In genomic region chr2:18626958-18627650, GRCh38 we compare ENCODE assay signal across 30 cellular contexts. TPM values are rescaled to one million over a fixed set of nuclear protein-coding genes. Genes with fewer than 3 reads are reported as not detected.
DNase-seq lines count a peak whose midpoint lies in the region; ATAC-seq and TF ChIP-seq lines count a peak whose summit lies in the region.
"Had no signal": no experiment of that assay in that cellular context is flagged by ENCODE, and none has a peak within 500 bp of the region (broad histone marks: within the 10 kb centered on the region; RNA-seq: fewer than 3 reads in every experiment).

No MANE protein-coding gene starts in this region.

- TF ChIP-seq POLR2A in suprapubic skin (IDR thresholded peaks at IDR 0.05), result no peak

- H3K36me3 ChIP-seq in suprapubic skin, result no peaks in the 10 kb centered on the region
- H3K36me3 ChIP-seq: ascending aorta, pancreas, Peyer's patch, right lobe of liver, upper lobe of left lung had no signal

- H3K27ac ChIP-seq in suprapubic skin, result peak overlapping the region; percentile 19
- H3K27ac ChIP-seq: ascending aorta, dorsolateral prefrontal cortex, pancreas, Peyer's patch, right lobe of liver, SK-N-MC, upper lobe of left lung had no signal

- no peaks in the 10 kb centered on the region for H3K27me3 ChIP-seq in suprapubic skin
- H3K27me3 ChIP-seq: ascending aorta, dorsolateral prefrontal cortex, pancreas, Peyer's patch, right lobe of liver, upper lobe of left lung had no signal

- intact Hi-C loops in left cardiac atrium (cut with DNase I) (no loop called here), cardiac septum (cut with DNase I) (no loop called here)

- TF ChIP-seq CTCF in fibroblast of the aortic adventitia (IDR thresholded peaks at IDR 0.05; ENCODE audit: insufficient read depth, low read length) (no peak), suprapubic skin (IDR thresholded peaks at IDR 0.05) (no peak)

- no peaks in the 10 kb centered on the region for H3K9me3 ChIP-seq in suprapubic skin
- H3K9me3 ChIP-seq: ascending aorta, pancreas, Peyer's patch, right lobe of liver, upper lobe of left lung had no signal

- WGBS in suprapubic skin, result 81% methylated on average over 2 of the region's 2 CpGs

- ATAC-seq in left cardiac atrium (peak; percentile 39 to 53), SK-N-SH treated with all-trans-retinoic acid at 6 μM for 48 hours (peak; percentile 20), GM19035 (IDR thresholded peaks at IDR 0.05; ENCODE audit: unreplicated experiment) (no peak), HG02678 (IDR thresholded peaks at IDR 0.05; ENCODE audit: unreplicated experiment) (no peak), GM18907 (IDR thresholded peaks at IDR 0.05; ENCODE audit: unreplicated experiment) (no peak)
- ATAC-seq: natural killer cell, pancreas, right lobe of liver had no signal

- H3K4me3 ChIP-seq in fibroblast of the aortic adventitia (ENCODE audit: low read depth, low read length) (no peak overlapping the region), suprapubic skin (no peak overlapping the region)
- H3K4me3 ChIP-seq: ascending aorta, dorsolateral prefrontal cortex, pancreas, Peyer's patch, right lobe of liver, SK-N-MC, upper lobe of left lung had no signal

- H3K4me1 ChIP-seq in suprapubic skin, result no peaks in the 10 kb centered on the region
- H3K4me1 ChIP-seq: pancreas, Peyer's patch, right lobe of liver, upper lobe of left lung had no signal

- DNase-seq in left cardiac atrium, result no peak
- no peak for DNase-seq in cardiac septum (ENCODE audit: low spot score)
- peak; percentile 65 for DNase-seq in fibroblast of the aortic adventitia (ENCODE audit: low read depth)
- no peak for DNase-seq in suprapubic skin (ENCODE audit: low spot score in 2 of 2)
- DNase-seq: 8988T; activated CD4-positive, alpha-beta T cell treated with anti-CD3 and anti-CD28 coated beads for 48 hours; cerebellar nuclear complex; DMS153; dorsolateral prefrontal cortex; KBM-7; natural killer cell; NCI-H1436 treated with DMSO at 0.1 percent for 48 hours; NCI-H2171; NCI-H524 treated with DMSO at 0.1 percent for 48 hours; pancreas; Peyer's patch; right lobe of liver; stimulated activated CD4-positive, alpha-beta T cell treated with anti-CD3 and anti-CD28 coated beads, Interleukin-15, amount 100 ng/mL, for 24 hours; T-helper 2 cell; upper lobe of left lung had no signal

- no peak for TF ChIP-seq EP300 in suprapubic skin (IDR thresholded peaks at IDR 0.05)

TF ChIP-seq in SK-N-SH treated with all-trans-retinoic acid at 6 μM for 48 hours, 23 proteins besides CTCF, POLR2A, EP300 and RAD21 (continues in another document):
- TF ChIP-seq ZFP3 (CRISPR knock-in tag; IDR thresholded peaks at IDR 0.05) (no peak), ARNTL (CRISPR knock-in tag; IDR thresholded peaks at IDR 0.05; ENCODE audit: borderline replicate concordance, low read depth) (no peak), ISL1 (CRISPR knock-in tag; IDR thresholded peaks at IDR 0.05) (peak; percentile 45; the same call in 1 of the 2 replicates), ZC3H10 (CRISPR knock-in tag; IDR thresholded peaks at IDR 0.05) (no peak), OSR1 (CRISPR knock-in tag; IDR thresholded peaks at IDR 0.05) (no peak), ZNF565 (CRISPR knock-in tag; conservative IDR thresholded peaks at IDR 0.05; ENCODE audit: low read depth) (no peak), CSDC2 (CRISPR knock-in tag; IDR thresholded peaks at IDR 0.05) (no peak), PPARA (CRISPR knock-in tag; IDR thresholded peaks at IDR 0.05; ENCODE audit: borderline replicate concordance) (no peak), ZFP30 (CRISPR knock-in tag; IDR thresholded peaks at IDR 0.05) (no peak), PATZ1 (CRISPR knock-in tag; IDR thresholded peaks at IDR 0.05; ENCODE audit: borderline replicate concordance) (no peak; the same call in 1 of the 2 replicates), SNAI2 (CRISPR knock-in tag; IDR thresholded peaks at IDR 0.05) (no peak), RARB (CRISPR knock-in tag; IDR thresholded peaks at IDR 0.05) (peak; percentile 90; the same call in 1 of the 2 replicates), BACH2 (CRISPR knock-in tag; IDR thresholded peaks at IDR 0.05; ENCODE audit: borderline replicate concordance) (no peak), TOX (CRISPR knock-in tag; IDR thresholded peaks at IDR 0.05; ENCODE audit: borderline replicate concordance) (peak; percentile 96), ESRRG (CRISPR knock-in tag; IDR thresholded peaks at IDR 0.05) (no peak), ZNF70 (CRISPR knock-in tag; IDR thresholded peaks at IDR 0.05) (no peak), TSHZ2 (CRISPR knock-in tag; IDR thresholded peaks at IDR 0.05) (no peak), TCF4 (CRISPR knock-in tag; IDR thresholded peaks at IDR 0.05; ENCODE audit: borderline replicate concordance) (no peak), POU6F1 (CRISPR knock-in tag; IDR thresholded peaks at IDR 0.05; ENCODE audit: borderline replicate concordance, low read depth) (peak; percentile 68; the same call in 1 of the 2 replicates), GLIS3 (CRISPR knock-in tag; IDR thresholded peaks at IDR 0.05) (no peak), CREB5 (CRISPR knock-in tag; IDR thresholded peaks at IDR 0.05; ENCODE audit: low read depth) (no peak)

RNA-seq across cellular contexts. Expression of gene NT5C1B, which starts 37.7 kb away (rescaled TPM):
- total RNA-seq in left cardiac atrium, result not detected
- total RNA-seq in cardiac septum, result not detected
- not detected in 2 replicates for total RNA-seq in fibroblast of the aortic adventitia (ENCODE audit: low replicate concordance)
- not detected for total RNA-seq in suprapubic skin
- total RNA-seq: ascending aorta, B cell, dorsolateral prefrontal cortex, frontal cortex, HT-29, mesothelial cell of epicardium, natural killer cell, pancreas, Peyer's patch, right lobe of liver, upper lobe of left lung had no signal

Comparison
In these comparisons a context has a peak if more than half of its experiments do, and no peak if none do; other contexts are left out.
1. ATAC-seq: peak in left cardiac atrium (2 of 2) and SK-N-SH treated with all-trans-retinoic acid at 6 μM for 48 hours (single experiment); none in GM19035 (single experiment), HG02678 (single experiment) and GM18907 (single experiment).